In genomic region chr4:150238591-150238990, GRCh38 we compare ENCODE assay signal across 2 cellular contexts.
TF ChIP-seq lines count a peak whose summit lies in the region.

No MANE protein-coding gene starts in this region.

TF ChIP-seq in SK-N-SH, 30 proteins besides CTCF, POLR2A, EP300 and RAD21 (continued from another document):
- TF ChIP-seq TCF12 (IDR thresholded peaks at IDR 0.05) (no peak), IRF3 (IDR thresholded peaks at IDR 0.05; ENCODE audit: low read depth, low read length) (no peak), ZBTB33 (IDR thresholded peaks at IDR 0.05; ENCODE audit: borderline replicate concordance, low read depth) (no peak)

TF ChIP-seq in SK-N-SH treated with all-trans-retinoic acid at 6 μM for 48 hours, 23 proteins besides CTCF, POLR2A, EP300 and RAD21 (continued from another document):
- no peak for TF ChIP-seq PATZ1 (CRISPR knock-in tag; IDR thresholded peaks at IDR 0.05; ENCODE audit: borderline replicate concordance)
